In the genomic region with DNA sequence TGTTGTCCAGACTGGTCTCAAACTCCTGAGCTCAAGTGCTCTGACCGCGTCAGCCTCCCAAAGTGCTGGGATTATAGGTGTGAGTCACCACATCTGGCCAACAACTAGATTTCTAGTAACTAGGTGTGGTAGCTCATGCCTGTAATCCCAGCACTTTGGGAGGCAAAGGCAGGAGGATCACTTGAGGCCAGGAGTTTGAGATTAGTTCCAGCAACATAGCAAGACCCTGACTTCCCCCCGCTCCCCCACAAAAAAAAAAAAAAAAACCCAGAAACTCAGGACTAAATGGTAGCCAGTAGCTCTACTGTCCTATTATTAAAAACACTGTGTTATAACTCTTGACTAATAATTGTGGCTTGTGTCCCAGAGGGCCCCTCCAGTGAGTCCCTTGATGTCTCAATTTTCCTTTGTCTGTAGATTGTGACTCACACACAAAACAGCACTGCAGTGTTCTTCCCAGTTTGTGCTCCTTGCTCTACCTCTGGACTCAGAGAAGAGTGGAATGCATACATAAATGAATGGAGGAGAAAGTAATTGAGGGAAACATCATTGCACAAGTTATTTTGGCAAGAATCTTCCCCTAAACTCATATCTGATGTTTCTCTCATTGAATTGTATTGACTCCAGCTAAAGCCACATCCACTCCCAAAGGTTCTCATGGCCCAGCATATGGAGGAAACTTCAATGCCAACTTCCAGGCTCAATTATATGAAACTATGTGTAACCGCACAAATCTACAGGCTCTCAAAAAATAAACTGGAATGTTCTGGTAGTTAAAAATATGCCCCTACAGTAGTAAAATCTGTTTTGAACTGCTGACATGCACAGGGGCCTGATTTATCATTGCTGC, we compare ENCODE assay signal across 8 cellular contexts. TPM values are rescaled to one million over a fixed set of nuclear protein-coding genes. Genes with fewer than 3 reads are reported as not detected.
DNase-seq lines count a peak whose midpoint lies in the region; TF ChIP-seq lines count a peak whose summit lies in the region.

No MANE protein-coding gene starts in this region.

- H3K27me3 ChIP-seq in BLaER1 (no peaks in the 10 kb centered on the region), Loucy (ENCODE audit: insufficient read depth, low read length, poor library complexity, severe bottlenecking) (no peaks in the 10 kb centered on the region), mesenchymal stem cell (ENCODE audit: control insufficient read depth in 1 of 2, insufficient read depth in 1 of 2, low read length in 2 of 2) (no peaks in the 10 kb centered on the region)

- H3K36me3 ChIP-seq in BLaER1 = peaks cover 33% of the 10 kb centered on the region
- H3K36me3 ChIP-seq in Loucy (ENCODE audit: insufficient read depth, low read length) = peaks cover 22% of the 10 kb centered on the region
- peaks cover 11 to 32% of the 10 kb centered on the region in 2 experiments for H3K36me3 ChIP-seq in mesenchymal stem cell (ENCODE audit: control insufficient read depth in 1 of 2, insufficient read depth in 2 of 2, low read depth in 1 of 2, low read length in 2 of 2)

- intact Hi-C loops in MCF 10A (cut with micrococcal nuclease) = no loop called here

- no peaks in the 10 kb centered on the region for H3K9me3 ChIP-seq in BLaER1
- H3K9me3 ChIP-seq in Loucy (ENCODE audit: insufficient read depth, low read depth, low read length) = no peaks in the 10 kb centered on the region
- no peaks in the 10 kb centered on the region for H3K9me3 ChIP-seq in mesenchymal stem cell (ENCODE audit: control insufficient read depth, low read length)

- no peak overlapping the region for H2BK5ac ChIP-seq in mesenchymal stem cell (ENCODE audit: low read depth, low read length, poor library complexity, severe bottlenecking)

- peak overlapping the region in 1 of 2 experiments; percentile 42 for H3K18ac ChIP-seq in mesenchymal stem cell (ENCODE audit: low read depth in 1 of 2, low read length in 2 of 2)

- WGBS in mesenchymal stem cell = 0% methylated on average over 2 of the region's 4 CpGs

- H4K20me1 ChIP-seq in BLaER1 (peaks cover 85% of the 10 kb centered on the region), Loucy (ENCODE audit: insufficient read depth, low read length, poor library complexity, severe bottlenecking) (peaks cover 35% of the 10 kb centered on the region)

- H3K4me3 Mint-ChIP-seq in MCF 10A (ENCODE audit: unreplicated experiment) = no peak overlapping the region

- H4K8ac ChIP-seq in mesenchymal stem cell (ENCODE audit: low read length) = no peak overlapping the region

- no peak for TF ChIP-seq CTCF in Loucy (conservative IDR thresholded peaks at IDR 0.05; ENCODE audit: low read length)
- TF ChIP-seq CTCF in MCF 10A (IDR thresholded peaks at IDR 0.05; ENCODE audit: unreplicated experiment) = no peak

- H2BK120ac ChIP-seq in mesenchymal stem cell (ENCODE audit: low read depth, low read length) = no peak overlapping the region

- H3K27ac Mint-ChIP-seq in MCF 10A (ENCODE audit: low read depth, unreplicated experiment) = peak overlapping the region; percentile 89

- no peak overlapping the region for H3K4ac ChIP-seq in mesenchymal stem cell (ENCODE audit: low read depth in 1 of 2, low read length in 2 of 2)

- peaks cover 4% of the 10 kb centered on the region for H3K79me1 ChIP-seq in mesenchymal stem cell (replicated peaks; ENCODE audit: low read length, poor library complexity, severe bottlenecking)

- H3K4me2 ChIP-seq in BLaER1 (peak overlapping the region; percentile 91), Loucy (ENCODE audit: low read depth, low read length, poor library complexity, severe bottlenecking) (peak overlapping the region; percentile 92), mesenchymal stem cell (ENCODE audit: low read length, poor library complexity, severe bottlenecking) (no peak overlapping the region)

- in situ Hi-C loops in KBM-7 (cut with MboI; ENCODE audit: low pct_unique_long_range_greater_than_20kb, low sequenced_read_pairs) = no loop called here

- no peak overlapping the region for H2BK15ac ChIP-seq in mesenchymal stem cell (ENCODE audit: low read depth, poor library complexity, severe bottlenecking)

- no peak overlapping the region for H2BK12ac ChIP-seq in mesenchymal stem cell (ENCODE audit: low read length in 2 of 2)

- H2AFZ ChIP-seq in Loucy (ENCODE audit: low read length) (no peak overlapping the region), mesenchymal stem cell (ENCODE audit: low read depth, low read length) (no peak overlapping the region)

- peaks cover 40% of the 10 kb centered on the region for H3K36me3 Mint-ChIP-seq in MCF 10A (ENCODE audit: insufficient read depth, unreplicated experiment)

- no peak overlapping the region for H3K4me3 ChIP-seq in BLaER1
- H3K4me3 ChIP-seq in Loucy (ENCODE audit: low read length, poor library complexity, severe bottlenecking) = no peak overlapping the region
- no peak overlapping the region for H3K4me3 ChIP-seq in mesenchymal stem cell (ENCODE audit: insufficient read depth in 1 of 2, low read depth in 1 of 2, low read length in 2 of 2)

- POLR2A ChIA-PET in MCF 10A (lab: Yijun Ruan, JAX) = interaction anchor here (0.5 to 7.5 kb wide), 23 partner anchors 9 to 868 kb away, joined by 3 to 104 read pairs (median 3); a partner anchor contains a TSS

- peaks cover 61% of the 10 kb centered on the region for H3K4me1 Mint-ChIP-seq in MCF 10A (ENCODE audit: insufficient read depth, unreplicated experiment)

- peaks cover 55% of the 10 kb centered on the region for H3K79me2 ChIP-seq in Loucy (ENCODE audit: insufficient read depth, low read length)

- no peak overlapping the region for H2AK5ac ChIP-seq in mesenchymal stem cell (ENCODE audit: low read length, severe bottlenecking)

- H3K9me3 Mint-ChIP-seq in MCF 10A (ENCODE audit: unreplicated experiment) = no peaks in the 10 kb centered on the region

- no peaks in the 10 kb centered on the region for H3K27me3 Mint-ChIP-seq in MCF 10A (ENCODE audit: insufficient read depth, unreplicated experiment)

- H3K9ac ChIP-seq in BLaER1 = no peak overlapping the region
- H3K9ac ChIP-seq in Loucy (ENCODE audit: low read depth, low read length, poor library complexity, severe bottlenecking) = no peak overlapping the region
- peak overlapping the region; percentile 1 for H3K9ac ChIP-seq in mesenchymal stem cell (ENCODE audit: low read length)

- H3K9me2 ChIP-seq in Loucy (replicated peaks; ENCODE audit: low read depth, low read length) = no peaks in the 10 kb centered on the region

- H4K91ac ChIP-seq in mesenchymal stem cell (ENCODE audit: low read length) = no peak overlapping the region

- no peak overlapping the region for H3K23ac ChIP-seq in mesenchymal stem cell (ENCODE audit: low read length in 2 of 2)

- H3F3A ChIP-seq in Loucy (ENCODE audit: low read depth) = peaks cover 24% of the 10 kb centered on the region

- no peak overlapping the region for H3K14ac ChIP-seq in mesenchymal stem cell (ENCODE audit: low read length in 2 of 2)

- H3K27ac ChIP-seq in BLaER1 (no peak overlapping the region), mesenchymal stem cell (ENCODE audit: low read length, poor library complexity, severe bottlenecking) (peak overlapping the region; percentile 30)

- BruUV-seq in MCF 10A (replicated peaks; lab: Mats Ljungman, UMichigan) = no TSS peak

- CTCF ChIA-PET in MCF 10A (lab: Yijun Ruan, JAX) = interaction anchor here (0.7 to 1.5 kb wide), 2 partner anchors 51 to 1419 kb away, joined by 3 to 4 read pairs; no protein-coding TSS in a partner anchor

- H3K4me1 ChIP-seq in BLaER1 (peaks cover 100% of the 10 kb centered on the region), Loucy (ENCODE audit: insufficient read depth, low read length, poor library complexity, severe bottlenecking) (peaks cover 90% of the 10 kb centered on the region), mesenchymal stem cell (ENCODE audit: control insufficient read depth, insufficient read depth, low read depth, low read length) (peaks cover 9% of the 10 kb centered on the region)

- peak; percentile 89 for DNase-seq in MCF 10A (ENCODE audit: unreplicated experiment)
- peak; percentile 91 for DNase-seq in mesenchymal stem cell
- DNase-seq in occipital lobe (lab: John Stamatoyannopoulos, UW) = no peak
- no peak for DNase-seq in stimulated activated CD4-positive, alpha-beta T cell treated with anti-CD3 and anti-CD28 coated beads, Interleukin-4, amount 100 ng/mL, for 4 hours
- DNase-seq in KBM-7 = no peak
- DNase-seq in cortex of kidney (lab: John Stamatoyannopoulos, UW) = no peak

RNA-seq across cellular contexts. Expression of a gene that starts 8.8 kb away (rescaled TPM):
- total RNA-seq in MCF 10A (2022) (4,896 and 5,827 TPM in 2 replicates), occipital lobe (2,066 TPM)
- 4,121 TPM for polyA plus RNA-seq in mesenchymal stem cell (2013, experiment 1 of 2)
- 4,163 TPM for polyA plus RNA-seq in mesenchymal stem cell (2013, experiment 2 of 2)

Comparison
In these comparisons a context has a peak if more than half of its experiments do, and no peak if none do; other contexts are left out.
1. DNase-seq: peak in MCF 10A (single experiment) and mesenchymal stem cell (single experiment); none in occipital lobe (single experiment), stimulated activated CD4-positive, alpha-beta T cell treated with anti-CD3 and anti-CD28 coated beads, Interleukin-4, amount 100 ng/mL, for 4 hours (0 of 2), KBM-7 (single experiment) and cortex of kidney (single experiment).